Comparison of ENCODE assay signal across 8 cellular contexts in genomic region chr6:34182751-34183531, GRCh38. TPM values are rescaled to one million over a fixed set of nuclear protein-coding genes. Genes with fewer than 3 reads are reported as not detected.
DNase-seq lines count a peak whose midpoint lies in the region; ATAC-seq and TF ChIP-seq lines count a peak whose summit lies in the region.

No MANE protein-coding gene starts in this region.

- H3K36me3 Mint-ChIP-seq in activated naive CD8-positive, alpha-beta T cell treated with anti-CD3 and anti-CD28 coated beads, Interleukin-2, amount 10 ng/mL, durations not matched to agents 7 days and 5 days: peaks cover 9% of the 10 kb centered on the region
- no peaks in the 10 kb centered on the region for H3K36me3 Mint-ChIP-seq in Calu3 (ENCODE audit: insufficient read depth, unreplicated experiment)

- CTCF ChIA-PET in Calu3 (lab: Charles Lee): interaction anchor here (0.6 kb wide), 4 partner anchors 13 to 228 kb away, joined by 3 to 5 read pairs (median 4); no protein-coding TSS in a partner anchor

- intact Hi-C loops in Calu3 (cut with micrococcal nuclease; ENCODE audit: unreplicated experiment): no loop called here

- peaks cover 3% of the 10 kb centered on the region for H3K9me3 Mint-ChIP-seq in activated naive CD8-positive, alpha-beta T cell treated with anti-CD3 and anti-CD28 coated beads, Interleukin-2, amount 10 ng/mL, durations not matched to agents 7 days and 5 days
- peaks cover 2% of the 10 kb centered on the region for H3K9me3 Mint-ChIP-seq in Calu3 (ENCODE audit: low read depth, unreplicated experiment)

- H3K4me1 Mint-ChIP-seq in activated naive CD8-positive, alpha-beta T cell treated with anti-CD3 and anti-CD28 coated beads, Interleukin-2, amount 10 ng/mL, durations not matched to agents 7 days and 5 days: peaks cover 11% of the 10 kb centered on the region
- peaks cover 9% of the 10 kb centered on the region for H3K4me1 Mint-ChIP-seq in Calu3 (ENCODE audit: low read depth, unreplicated experiment)

- BruUV-seq in Calu3 (replicated peaks; lab: Mats Ljungman, UMichigan): no TSS peak

- POLR2A ChIA-PET in activated naive CD8-positive, alpha-beta T cell treated with anti-CD3 and anti-CD28 coated beads, Interleukin-2, amount 10 ng/mL, durations not matched to agents 7 days and 5 days (lab: Charles Lee): interaction anchor here (0.9 to 1.9 kb wide), 6 partner anchors 13 to 243 kb away, joined by 3 to 8 read pairs (median 4); partner anchors contain the start of gene HMGA1

- peak overlapping the region; percentile 63 for H3K4me3 Mint-ChIP-seq in activated naive CD8-positive, alpha-beta T cell treated with anti-CD3 and anti-CD28 coated beads, Interleukin-2, amount 10 ng/mL, durations not matched to agents 7 days and 5 days
- H3K4me3 Mint-ChIP-seq in Calu3 (ENCODE audit: low read depth, unreplicated experiment): no peak overlapping the region

- peak overlapping the region; percentile 85 for H3K27ac Mint-ChIP-seq in activated naive CD8-positive, alpha-beta T cell treated with anti-CD3 and anti-CD28 coated beads, Interleukin-2, amount 10 ng/mL, durations not matched to agents 7 days and 5 days
- no peak overlapping the region for H3K27ac Mint-ChIP-seq in Calu3 (ENCODE audit: unreplicated experiment)

- TF ChIP-seq CTCF in Calu3 (IDR thresholded peaks at IDR 0.05; ENCODE audit: unreplicated experiment): no peak

- DNase-seq in T follicular helper cell (ENCODE audit: low read depth) (peak; percentile 36), NCI-H2029 (lab: John Stamatoyannopoulos, UW) (no peak), Calu3 (no peak), NCI-H1694 (lab: John Stamatoyannopoulos, UW) (no peak), NCI-H2081 (lab: John Stamatoyannopoulos, UW) (no peak)
- peak; percentile 56 for DNase-seq in activated naive CD8-positive, alpha-beta T cell treated with anti-CD3 and anti-CD28 coated beads, Interleukin-2, amount 10 ng/mL, durations not matched to agents 7 days and 5 days
- DNase-seq in stimulated activated CD4-positive, alpha-beta T cell treated with anti-CD3 and anti-CD28 coated beads, Interleukin-4, amount 100 ng/mL, for 1 hour: peak; percentile 55

- no peaks in the 10 kb centered on the region for H3K27me3 Mint-ChIP-seq in activated naive CD8-positive, alpha-beta T cell treated with anti-CD3 and anti-CD28 coated beads, Interleukin-2, amount 10 ng/mL, durations not matched to agents 7 days and 5 days
- H3K27me3 Mint-ChIP-seq in Calu3 (ENCODE audit: unreplicated experiment): no peaks in the 10 kb centered on the region

- ATAC-seq in GM18907 (IDR thresholded peaks at IDR 0.05; ENCODE audit: unreplicated experiment): peak; percentile 53
- ATAC-seq in activated naive CD8-positive, alpha-beta T cell treated with anti-CD3 and anti-CD28 coated beads, Interleukin-2, amount 10 ng/mL, durations not matched to agents 7 days and 5 days (ENCODE audit: low read depth): peak; percentile 94

RNA-seq across cellular contexts. Expression of gene GRM4, which starts 37.1 kb away (rescaled TPM):
- under 1 TPM; 0.14 to 0.44 TPM for total RNA-seq in activated naive CD8-positive, alpha-beta T cell treated with anti-CD3 and anti-CD28 coated beads, Interleukin-2, amount 10 ng/mL, durations not matched to agents 7 days and 5 days
- total RNA-seq in Calu3 (2022): not detected in 2 replicates

RNA-seq across cellular contexts. Expression of gene HMGA1, which starts 53.7 kb away (rescaled TPM):
- total RNA-seq in activated naive CD8-positive, alpha-beta T cell treated with anti-CD3 and anti-CD28 coated beads, Interleukin-2, amount 10 ng/mL, durations not matched to agents 7 days and 5 days: 100 to 1,000 TPM; 233 to 247 TPM
- total RNA-seq in Calu3 (2022): 1,138 and 1,378 TPM in 2 replicates

Comparison
In these comparisons a context has a peak if more than half of its experiments do, and no peak if none do; other contexts are left out.
1. DNase-seq: peak in T follicular helper cell (single experiment), activated naive CD8-positive, alpha-beta T cell treated with anti-CD3 and anti-CD28 coated beads, Interleukin-2, amount 10 ng/mL, durations not matched to agents 7 days and 5 days (single experiment) and stimulated activated CD4-positive, alpha-beta T cell treated with anti-CD3 and anti-CD28 coated beads, Interleukin-4, amount 100 ng/mL, for 1 hour (single experiment); none in NCI-H2029 (single experiment), Calu3 (single experiment), NCI-H1694 (single experiment) and NCI-H2081 (0 of 2).